Comparison of ENCODE assay signal across 15 cellular contexts in the genomic region with DNA sequence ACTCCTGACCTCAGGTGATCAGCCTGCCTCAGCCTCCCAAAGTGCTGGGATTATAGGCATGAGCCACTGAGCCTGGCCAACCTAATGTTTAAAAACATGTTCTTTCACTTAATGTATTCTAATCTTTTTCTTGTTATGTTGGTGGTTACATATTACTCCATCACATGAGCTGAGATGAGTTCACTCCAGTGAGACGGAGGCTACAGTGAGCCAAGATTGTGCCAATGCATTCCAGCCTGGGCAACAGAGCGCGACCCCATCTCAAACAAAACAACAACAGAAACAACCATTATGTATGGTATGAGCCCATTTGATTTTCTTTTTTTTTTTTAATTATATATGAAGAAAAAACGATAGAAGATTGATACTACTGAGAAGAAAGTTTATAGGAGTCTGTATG. TPM values are rescaled to one million over a fixed set of nuclear protein-coding genes. Genes with fewer than 3 reads are reported as not detected.
DNase-seq lines count a peak whose midpoint lies in the region; ATAC-seq and TF ChIP-seq lines count a peak whose summit lies in the region.
"Had no signal": no experiment of that assay in that cellular context is flagged by ENCODE, and none has a peak within 500 bp of the region (broad histone marks: within the 10 kb centered on the region; RNA-seq: fewer than 3 reads in every experiment).

No MANE protein-coding gene starts in this region.

- no peak for TF ChIP-seq EP300 in Ishikawa (IDR thresholded peaks at IDR 0.05; ENCODE audit: borderline replicate concordance)

- H3K4me1 ChIP-seq in right cardiac atrium (ENCODE audit: control insufficient read depth, insufficient read depth, low read length) = no peaks in the 10 kb centered on the region

- DNase-seq in fibroblast of gingiva (ENCODE audit: low read depth) (peak; percentile 61), right cardiac atrium (no peak)
- no peak for DNase-seq in CD4-positive, alpha-beta T cell
- DNase-seq: CD4-positive, CD25-positive, alpha-beta regulatory T cell; DMS79 treated with DMSO at 0.1 percent for 48 hours; EL; GM23248 had no signal

- H3K4me3 ChIP-seq in right cardiac atrium (ENCODE audit: low read length) = no peak overlapping the region
- H3K4me3 ChIP-seq: A549, GM23248 had no signal

- H3K27ac ChIP-seq in CD4-positive, alpha-beta T cell (ENCODE audit: low read depth, low read length) = no peak overlapping the region
- no peak overlapping the region for H3K27ac ChIP-seq in right cardiac atrium (ENCODE audit: low read length)
- H3K27ac ChIP-seq: A549, GM23248, KMS-11 had no signal

- intact Hi-C loops in CD4-positive, alpha-beta T cell (cut with DNase I, micrococcal nuclease) = no loop called here
- intact Hi-C loops in right cardiac atrium (cut with DNase I) = no loop called here

- H3K9me3 Mint-ChIP-seq in nephron = peaks cover 2% of the 10 kb centered on the region
- no peaks in the 10 kb centered on the region for H3K9me3 Mint-ChIP-seq in CD4-positive, alpha-beta T cell
- H3K9me3 Mint-ChIP-seq: CD4-positive, CD25-positive, alpha-beta regulatory T cell had no signal

- no peak overlapping the region for H3K4me3 Mint-ChIP-seq in nephron
- H3K4me3 Mint-ChIP-seq in CD4-positive, alpha-beta T cell = no peak overlapping the region
- H3K4me3 Mint-ChIP-seq: CD4-positive, CD25-positive, alpha-beta regulatory T cell; IgD-negative memory B cell had no signal

- CTCF ChIA-PET in CD4-positive, alpha-beta T cell (lab: Charles Lee) = no interaction called here

- H3K27ac Mint-ChIP-seq in nephron = peak overlapping the region in 2 of 3 experiments; percentile 53 to 56
- no peak overlapping the region for H3K27ac Mint-ChIP-seq in CD4-positive, alpha-beta T cell

- no peaks in the 10 kb centered on the region for H3K9me3 ChIP-seq in CD4-positive, alpha-beta T cell (ENCODE audit: control insufficient read depth, low read length)
- H3K9me3 ChIP-seq in right cardiac atrium (ENCODE audit: control insufficient read depth, low read length) = no peaks in the 10 kb centered on the region
- H3K9me3 ChIP-seq: A549 had no signal

- POLR2A ChIA-PET in CD4-positive, alpha-beta T cell (lab: Charles Lee) = no interaction called here

- H3K27me3 Mint-ChIP-seq in nephron (ENCODE audit: low read depth) = no peaks in the 10 kb centered on the region
- H3K27me3 Mint-ChIP-seq in CD4-positive, alpha-beta T cell = no peaks in the 10 kb centered on the region
- H3K27me3 Mint-ChIP-seq: CD4-positive, CD25-positive, alpha-beta regulatory T cell; IgD-negative memory B cell had no signal

- peaks cover 15% of the 10 kb centered on the region for H3K36me3 Mint-ChIP-seq in nephron (ENCODE audit: low read depth)
- H3K36me3 Mint-ChIP-seq in CD4-positive, alpha-beta T cell (ENCODE audit: low read depth) = peaks cover 30% of the 10 kb centered on the region

- WGBS in right cardiac atrium = 92% methylated on average over 4 of the region's 4 CpGs

- TF ChIP-seq RAD21 in Ishikawa (IDR thresholded peaks at IDR 0.05; ENCODE audit: low read depth) = no peak

- no peak for TF ChIP-seq CTCF in nephron (IDR thresholded peaks at IDR 0.05; ENCODE audit: unreplicated experiment in 3 of 3)
- TF ChIP-seq CTCF in CD4-positive, alpha-beta T cell (IDR thresholded peaks at IDR 0.05) = no peak

- no peaks in the 10 kb centered on the region for H3K27me3 ChIP-seq in CD4-positive, alpha-beta T cell (ENCODE audit: control insufficient read depth, insufficient read depth, low read length)
- no peaks in the 10 kb centered on the region for H3K27me3 ChIP-seq in right cardiac atrium (ENCODE audit: control insufficient read depth, insufficient read depth)

- ATAC-seq in CD4-positive, alpha-beta T cell (ENCODE audit: poor library complexity) = no peak
- ATAC-seq in HG03159 (IDR thresholded peaks at IDR 0.05; ENCODE audit: unreplicated experiment) = no peak
- no peak for ATAC-seq in right cardiac atrium
- no peak for ATAC-seq in HG03095 (IDR thresholded peaks at IDR 0.05; ENCODE audit: unreplicated experiment)
- ATAC-seq: A549, HCT116 had no signal

- H3K4me1 Mint-ChIP-seq in nephron = peaks cover 6% of the 10 kb centered on the region
- peaks cover 9% of the 10 kb centered on the region for H3K4me1 Mint-ChIP-seq in CD4-positive, alpha-beta T cell (ENCODE audit: low read depth)

TF ChIP-seq in Ishikawa, 13 proteins besides CTCF, POLR2A, EP300 and RAD21:
- peak; percentile 50 for TF ChIP-seq TEAD4 (IDR thresholded peaks at IDR 0.05)
- no peak for TF ChIP-seq TCF12 (IDR thresholded peaks at IDR 0.05; ENCODE audit: low read depth)

RNA-seq across cellular contexts. Expression of gene SLC39A11, which starts 39.6 kb away (rescaled TPM):
- total RNA-seq in CD4-positive, alpha-beta T cell = 10 to 100 TPM in 1 of 2 experiments, 1 to 10 TPM in 1; 9.7 to 12.2 TPM
- 10 to 100 TPM in 1 of 4 donors, 1 to 10 TPM in 3; 9.8 to 12.6 (median 9.9) TPM for total RNA-seq in right cardiac atrium
- 3.2 TPM for polyA plus RNA-seq in right cardiac atrium
